1 cellular context compared by ENCODE assay signal in the genomic region with DNA sequence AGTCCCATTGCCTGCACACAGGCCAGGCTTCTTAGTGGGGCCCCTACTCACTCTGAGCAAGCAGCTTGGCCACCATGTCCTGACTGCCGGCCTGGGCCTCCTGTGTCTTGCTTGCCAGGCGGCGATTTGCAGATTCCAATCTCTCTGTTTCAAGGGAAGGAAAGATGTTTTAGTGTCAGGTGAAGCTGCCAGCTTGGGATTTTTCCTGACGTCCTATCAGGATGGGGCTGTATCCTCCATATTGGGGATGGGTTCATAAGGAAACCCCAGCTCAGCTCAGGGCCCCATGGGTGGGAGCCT.
TF ChIP-seq lines count a peak whose summit lies in the region.

No MANE protein-coding gene starts in this region.

TF ChIP-seq in SK-N-SH, 30 proteins besides CTCF, POLR2A, EP300 and RAD21 (continued from another document):
- TF ChIP-seq, protein P1, sequence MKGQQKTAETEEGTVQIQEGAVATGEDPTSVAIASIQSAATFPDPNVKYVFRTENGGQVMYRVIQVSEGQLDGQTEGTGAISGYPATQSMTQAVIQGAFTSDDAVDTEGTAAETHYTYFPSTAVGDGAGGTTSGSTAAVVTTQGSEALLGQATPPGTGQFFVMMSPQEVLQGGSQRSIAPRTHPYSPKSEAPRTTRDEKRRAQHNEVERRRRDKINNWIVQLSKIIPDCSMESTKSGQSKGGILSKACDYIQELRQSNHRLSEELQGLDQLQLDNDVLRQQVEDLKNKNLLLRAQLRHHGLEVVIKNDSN (IDR thresholded peaks at IDR 0.05; ENCODE audit: borderline replicate concordance, low read depth): no peak
- no peak for TF ChIP-seq EZH2phosphoT487 (IDR thresholded peaks at IDR 0.05; ENCODE audit: borderline replicate concordance, low read depth)
